ENCODE assay signal across 8 cellular contexts in genomic region chr10:97332586-97333350, GRCh38. TPM values are rescaled to one million over a fixed set of nuclear protein-coding genes. Genes with fewer than 3 reads are reported as not detected.
DNase-seq lines count a peak whose midpoint lies in the region; ATAC-seq and TF ChIP-seq lines count a peak whose summit lies in the region.

No MANE protein-coding gene starts in this region.

- peak overlapping the region; percentile 95 to 96 for H3K4me3 Mint-ChIP-seq in H9
- H3K4me3 Mint-ChIP-seq in T-helper 17 cell = peak overlapping the region; percentile 95

- TF ChIP-seq CTCF in H9 (conservative IDR thresholded peaks at IDR 0.05) = no peak
- TF ChIP-seq CTCF in transverse colon (IDR thresholded peaks at IDR 0.05) = peak in 3 of 5 experiments; percentile 4 to 13 (median 12)

- no peak overlapping the region for H2BK20ac ChIP-seq in H9 (ENCODE audit: low read depth, low read length, poor library complexity, severe bottlenecking)

- peak; percentile 83 for DNase-seq in Ammon's horn (ENCODE audit: low spot score)
- peak; percentile 55 for DNase-seq in H9
- no peak for DNase-seq in T-helper 17 cell
- DNase-seq in epidermal melanocyte (ENCODE audit: insufficient read length, low spot score) = peak; percentile 80
- peak; percentile 58 for DNase-seq in midbrain (lab: John Stamatoyannopoulos, UW)
- DNase-seq in transverse colon = peak; percentile 59
- no peak for DNase-seq in NCI-H2196 (lab: John Stamatoyannopoulos, UW; ENCODE audit: unreplicated experiment)

- no peak overlapping the region for H2BK12ac ChIP-seq in H9 (ENCODE audit: insufficient read length, low read depth, low read length)

- H3K27me3 ChIP-seq in H9 (ENCODE audit: insufficient read depth, low read length) = no peaks in the 10 kb centered on the region
- H3K27me3 ChIP-seq in transverse colon = no peaks in the 10 kb centered on the region

- no CpG with 5 or more reads among the region's 18 CpGs for WGBS in H9 (ENCODE audit: extremely low coverage, insufficient read length, low lambda C conversion rate)
- 13 to 19% methylated on average over 14 to 18 of the region's 18 CpGs for WGBS in transverse colon (ENCODE audit: low coverage in 1 of 2), 2 donors

- H3K23ac ChIP-seq in H9 (ENCODE audit: insufficient read length, low read depth, low read length) = no peak overlapping the region

- H3K79me1 ChIP-seq in H9 (ENCODE audit: insufficient read depth, low read depth, low read length, poor library complexity, severe bottlenecking) = peaks cover 4% of the 10 kb centered on the region

- no peak overlapping the region for H2BK120ac ChIP-seq in H9 (ENCODE audit: low read depth, low read length, poor library complexity, severe bottlenecking)

- H3K18ac ChIP-seq in H9 (ENCODE audit: insufficient read length, low read depth, low read length) = no peak overlapping the region

- peak overlapping the region; percentile 82 to 98 (median 88) for H3K4me3 ChIP-seq in transverse colon

- no peak overlapping the region for H4K91ac ChIP-seq in H9 (ENCODE audit: insufficient read length, low read depth, low read length)

- intact Hi-C loops in transverse colon (cut with DNase I; ENCODE audit: low total_unique reads) = no loop called here

- no peak overlapping the region for H2AK5ac ChIP-seq in H9 (ENCODE audit: insufficient read length, low read length)

- no peak overlapping the region for H2AFZ ChIP-seq in H9 (ENCODE audit: low read length)

- H3K4me2 ChIP-seq in H9 (ENCODE audit: insufficient read depth, insufficient read length, low read length) = peak overlapping the region; percentile 80

- ATAC-seq in T-helper 17 cell (no peak), HG02571 (IDR thresholded peaks at IDR 0.05; ENCODE audit: unreplicated experiment) (no peak)

- H4K8ac ChIP-seq in H9 (replicated peaks; ENCODE audit: insufficient read length, low read depth, low read length) = no peak overlapping the region

- no peak overlapping the region for H3K56ac ChIP-seq in H9 (ENCODE audit: insufficient read length, low read depth, low read length)

- peaks cover 2 to 3% of the 10 kb centered on the region in 2 experiments; a peak in 1 of 5 replicates for H3K9me3 Mint-ChIP-seq in H9

- H4K20me1 ChIP-seq in H9 (ENCODE audit: control insufficient read depth, insufficient read depth, insufficient read length) = no peaks in the 10 kb centered on the region

- H3K14ac ChIP-seq in H9 (ENCODE audit: insufficient read depth, low read length) = peak overlapping the region; percentile 16; the same call in 1 of the 2 replicates

- H3K4me1 Mint-ChIP-seq in H9 = peaks cover 56 to 64% of the 10 kb centered on the region in 2 experiments
- peaks cover 36% of the 10 kb centered on the region for H3K4me1 Mint-ChIP-seq in T-helper 17 cell

- H2BK15ac ChIP-seq in H9 (ENCODE audit: low read depth, low read length) = no peak overlapping the region

- no peak for TF ChIP-seq POLR2A in transverse colon (IDR thresholded peaks at IDR 0.05)

- H3K27ac Mint-ChIP-seq in H9 (peak overlapping the region; percentile 78 to 98 (median 92)), T-helper 17 cell (peak overlapping the region; percentile 92)

- no peak overlapping the region for H3K4ac ChIP-seq in H9 (ENCODE audit: low read depth, low read length)

- H3K36me3 Mint-ChIP-seq in H9 (ENCODE audit: insufficient read depth in 1 of 3, low read depth in 3 of 3) (peaks cover 17 to 55% (median 48%) of the 10 kb centered on the region in 3 experiments), T-helper 17 cell (ENCODE audit: low read depth) (peaks cover 6% of the 10 kb centered on the region)

- H4K5ac ChIP-seq in H9 (ENCODE audit: insufficient read length, low read depth, low read length) = no peak overlapping the region

- H3K9me3 ChIP-seq in H9 (ENCODE audit: control insufficient read depth, low read depth, low read length) (no peaks in the 10 kb centered on the region), T-helper 17 cell (ENCODE audit: control insufficient read depth, low read length, poor library complexity, severe bottlenecking) (no peaks in the 10 kb centered on the region), transverse colon (no peaks in the 10 kb centered on the region)

- H2BK5ac ChIP-seq in H9 (ENCODE audit: insufficient read length, low read length) = no peak overlapping the region

- H3K27ac ChIP-seq in H9 (ENCODE audit: insufficient read length, low read depth, low read length) = peak overlapping the region; percentile 3
- H3K27ac ChIP-seq in transverse colon = peak overlapping the region; percentile 98 to 99 (median 98)

- TF ChIP-seq EP300 in transverse colon (IDR thresholded peaks at IDR 0.05; ENCODE audit: low read depth) = no peak

- peak overlapping the region; percentile 60 for H3K9ac ChIP-seq in H9 (ENCODE audit: extremely low read depth, insufficient read length, low read length)

- peaks cover 11% of the 10 kb centered on the region for H3K4me1 ChIP-seq in H9 (ENCODE audit: insufficient read depth, low read length)
- H3K4me1 ChIP-seq in transverse colon = peaks cover 12 to 77% (median 57%) of the 10 kb centered on the region in 4 donors

- H3T11ph ChIP-seq in H9 (ENCODE audit: low read length) = no peak overlapping the region

- H3K79me2 ChIP-seq in H9 (ENCODE audit: insufficient read depth, low read length) = peaks cover 11% of the 10 kb centered on the region; the same call in 1 of the 2 replicates

- H3K27me3 Mint-ChIP-seq in H9 (ENCODE audit: low read depth) = no peaks in the 10 kb centered on the region; the same call in 1 of the 2 replicates
- peaks cover 5% of the 10 kb centered on the region for H3K27me3 Mint-ChIP-seq in T-helper 17 cell

- H3K23me2 ChIP-seq in H9 (ENCODE audit: insufficient read length, low read depth, low read length, poor library complexity, severe bottlenecking) = peaks cover 20% of the 10 kb centered on the region

- H3K36me3 ChIP-seq in transverse colon = no peaks in the 10 kb centered on the region

- in situ Hi-C loops in transverse colon (cut with MboI; ENCODE audit: low pct_ligation_motif_present in 1 of 4, low pct_unique_long_range_greater_than_20kb in 1 of 4, low sequenced_read_pairs in 3 of 4) = no loop called here

RNA-seq across cellular contexts. Expression of gene FRAT2, which starts 1.8 kb away (rescaled TPM):
- total RNA-seq in H9 (2021) (128 and 129 TPM in 2 replicates), T-helper 17 cell (10 to 100 TPM; 16.8 to 21.7 TPM), transverse colon (10 to 100 TPM; 46.4 to 72.2 (median 54.6) TPM)

RNA-seq across cellular contexts. Expression of gene FRAT1, which starts 13.7 kb away (rescaled TPM):
- total RNA-seq in H9 (2021) = 7.3 and 8.1 TPM in 2 replicates
- 10 to 100 TPM; 24.4 to 26.5 TPM for total RNA-seq in T-helper 17 cell
- 10 to 100 TPM in 2 of 4 donors, 1 to 10 TPM in 2; 5.8 to 15.7 (median 10.3) TPM for total RNA-seq in transverse colon

RNA-seq across cellular contexts. Expression of gene ARHGAP19, which starts 40.3 kb away (rescaled TPM):
- total RNA-seq in H9 (2021) = 30.5 and 33.2 TPM in 2 replicates
- 10 to 100 TPM in 1 of 2 donors, 1 to 10 TPM in 1; 9.3 to 15.7 TPM for total RNA-seq in T-helper 17 cell
- 1 to 10 TPM; 4.5 to 8.4 (median 7.4) TPM for total RNA-seq in transverse colon

Comparison
In these comparisons a context has a peak if more than half of its experiments do, and no peak if none do; other contexts are left out.
1. DNase-seq: peak in Ammon's horn (single experiment), H9 (single experiment), epidermal melanocyte (single experiment), midbrain (single experiment) and transverse colon (single experiment); none in T-helper 17 cell (0 of 3) and NCI-H2196 (single experiment).